ENCODE assay signal across 17 cellular contexts in genomic region chr18:58513615-58514014, GRCh38.
"Had no signal": no experiment of that assay in that cellular context is flagged by ENCODE, and none has a peak within 500 bp of the region (broad histone marks: within the 10 kb centered on the region; RNA-seq: fewer than 3 reads in every experiment).

No MANE protein-coding gene starts in this region.

- H3K4me1 ChIP-seq: foreskin keratinocyte had no signal

- H3K4me3 Mint-ChIP-seq: natural killer cell, neural progenitor cell had no signal

- ATAC-seq: foreskin keratinocyte had no signal

- H3K36me3 ChIP-seq: neural progenitor cell, ovary had no signal

- H3K27ac Mint-ChIP-seq: natural killer cell, neural progenitor cell had no signal

- H3K27me3 ChIP-seq: hepatocyte, neural progenitor cell, ovary had no signal

- H3K79me2 ChIP-seq: hepatocyte had no signal

- H3K27ac ChIP-seq: foreskin keratinocyte, hepatocyte, neural progenitor cell, ovary had no signal

- H3K9me3 Mint-ChIP-seq: natural killer cell had no signal

- H3K9me3 ChIP-seq: ovary had no signal

- DNase-seq: dermis blood vessel endothelial cell; foreskin keratinocyte; kidney glomerular epithelial cell; mammary epithelial cell; natural killer cell; nucleus accumbens; ovary; right cardiac atrium; stimulated activated CD4-positive, alpha-beta T cell treated with anti-CD3 and anti-CD28 coated beads, Interleukin-2, amount 100 ng/mL, for 48 hours; stimulated activated naive CD4-positive, alpha-beta T cell treated with Interleukin-2 at 50 U/mL for 16 hours; trophoblast cell had no signal

- H3K4me2 ChIP-seq: hepatocyte, neural progenitor cell, smooth muscle cell had no signal

- H3K4me1 Mint-ChIP-seq: natural killer cell had no signal

- FAIRE-seq: colon, endothelial cell of umbilical vein, islet of Langerhans had no signal

- H2AFZ ChIP-seq: hepatocyte, neural progenitor cell had no signal

- H3K36me3 Mint-ChIP-seq: natural killer cell, neural progenitor cell had no signal

- H3K4me3 ChIP-seq: hepatocyte, neural progenitor cell, ovary, smooth muscle cell had no signal

- H3K9ac ChIP-seq: neural progenitor cell had no signal
